In the genomic region with DNA sequence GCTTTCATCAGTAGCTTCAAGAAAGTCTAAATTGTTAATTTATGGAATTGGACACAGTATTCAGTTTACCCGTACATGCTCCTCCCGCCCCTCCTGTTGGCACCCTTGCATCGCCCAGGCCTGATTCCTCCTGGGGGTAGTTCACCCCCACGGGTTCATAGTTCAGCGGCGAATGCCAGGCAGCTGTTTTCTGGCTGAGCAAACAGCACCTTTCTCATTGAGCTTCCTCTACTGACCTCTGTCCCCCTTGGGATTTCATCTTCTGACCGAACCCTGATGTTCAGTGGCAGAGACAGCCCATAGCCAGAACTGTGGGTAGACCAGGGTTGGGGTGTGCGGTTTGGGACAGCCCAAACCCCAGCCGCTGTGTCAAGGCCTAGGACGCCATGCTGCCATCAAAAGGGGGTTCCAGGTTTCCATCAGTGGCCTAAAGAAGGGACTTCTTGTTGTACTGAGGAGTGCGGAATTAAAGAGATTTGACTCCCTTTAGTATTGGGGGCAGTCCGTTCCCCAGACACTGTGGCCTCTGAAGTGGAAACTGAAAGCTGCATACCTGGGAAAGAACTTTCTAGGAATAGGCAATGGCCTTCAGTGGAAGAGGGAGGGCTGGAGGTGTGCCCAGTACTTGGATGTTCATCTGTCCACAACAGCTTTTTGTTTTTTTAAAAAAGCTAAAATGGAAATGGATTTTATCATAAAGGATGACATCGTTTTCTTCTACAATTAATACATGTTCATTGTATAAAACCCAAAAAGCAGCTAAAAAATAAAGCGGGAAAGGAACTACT, we compare ENCODE assay signal across 1 cellular context.
TF ChIP-seq lines count a peak whose summit lies in the region.

No MANE protein-coding gene starts in this region.

TF ChIP-seq in HepG2, 621 proteins besides CTCF, POLR2A, EP300 and RAD21 (continued from another document and continues in another):
- TF ChIP-seq U2AF2 (IDR thresholded peaks at IDR 0.05; ENCODE audit: low read depth, low read length): no peak
- TF ChIP-seq ZNF441 (CRISPR knock-in tag; IDR thresholded peaks at IDR 0.05; ENCODE audit: borderline replicate concordance): no peak
- no peak for TF ChIP-seq ELF1 (CRISPR knock-in tag; IDR thresholded peaks at IDR 0.05)
- TF ChIP-seq HMGXB4 (CRISPR knock-in tag; IDR thresholded peaks at IDR 0.05; ENCODE audit: borderline replicate concordance in 1 of 2, low read depth in 1 of 2): no peak; a peak in 1 of 4 replicates
- no peak for TF ChIP-seq TRAFD1 (CRISPR knock-in tag; IDR thresholded peaks at IDR 0.05; ENCODE audit: borderline replicate concordance)
- 0 out of 2 replicates have a peak, but pooled peaks have one; percentile 10 for TF ChIP-seq MBD4 (IDR thresholded peaks at IDR 0.05; ENCODE audit: borderline replicate concordance, low read length)
- no peak for TF ChIP-seq ZNF558 (CRISPR knock-in tag; IDR thresholded peaks at IDR 0.05; ENCODE audit: borderline replicate concordance)
- TF ChIP-seq, protein P1, sequence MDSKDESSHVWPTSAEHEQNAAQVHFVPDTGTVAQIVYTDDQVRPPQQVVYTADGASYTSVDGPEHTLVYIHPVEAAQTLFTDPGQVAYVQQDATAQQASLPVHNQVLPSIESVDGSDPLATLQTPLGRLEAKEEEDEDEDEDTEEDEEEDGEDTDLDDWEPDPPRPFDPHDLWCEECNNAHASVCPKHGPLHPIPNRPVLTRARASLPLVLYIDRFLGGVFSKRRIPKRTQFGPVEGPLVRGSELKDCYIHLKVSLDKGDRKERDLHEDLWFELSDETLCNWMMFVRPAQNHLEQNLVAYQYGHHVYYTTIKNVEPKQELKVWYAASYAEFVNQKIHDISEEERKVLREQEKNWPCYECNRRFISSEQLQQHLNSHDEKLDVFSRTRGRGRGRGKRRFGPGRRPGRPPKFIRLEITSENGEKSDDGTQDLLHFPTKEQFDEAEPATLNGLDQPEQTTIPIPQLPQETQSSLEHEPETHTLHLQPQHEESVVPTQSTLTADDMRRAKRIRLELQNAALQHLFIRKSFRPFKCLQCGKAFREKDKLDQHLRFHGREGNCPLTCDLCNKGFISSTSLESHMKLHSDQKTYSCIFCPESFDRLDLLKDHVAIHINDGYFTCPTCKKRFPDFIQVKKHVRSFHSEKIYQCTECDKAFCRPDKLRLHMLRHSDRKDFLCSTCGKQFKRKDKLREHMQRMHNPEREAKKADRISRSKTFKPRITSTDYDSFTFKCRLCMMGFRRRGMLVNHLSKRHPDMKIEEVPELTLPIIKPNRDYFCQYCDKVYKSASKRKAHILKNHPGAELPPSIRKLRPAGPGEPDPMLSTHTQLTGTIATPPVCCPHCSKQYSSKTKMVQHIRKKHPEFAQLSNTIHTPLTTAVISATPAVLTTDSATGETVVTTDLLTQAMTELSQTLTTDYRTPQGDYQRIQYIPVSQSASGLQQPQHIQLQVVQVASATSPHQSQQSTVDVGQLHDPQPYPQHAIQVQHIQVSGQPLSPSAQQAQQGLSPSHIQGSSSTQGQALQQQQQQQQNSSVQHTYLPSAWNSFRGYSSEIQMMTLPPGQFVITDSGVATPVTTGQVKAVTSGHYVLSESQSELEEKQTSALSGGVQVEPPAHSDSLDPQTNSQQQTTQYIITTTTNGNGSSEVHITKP (CRISPR knock-in tag; IDR thresholded peaks at IDR 0.05; ENCODE audit: low read depth): no peak
- no peak for TF ChIP-seq ZNF143 (CRISPR knock-in tag; IDR thresholded peaks at IDR 0.05)
- TF ChIP-seq KLF12 (CRISPR knock-in tag; IDR thresholded peaks at IDR 0.05; ENCODE audit: borderline replicate concordance): no peak
- TF ChIP-seq ZNF839 (CRISPR knock-in tag; IDR thresholded peaks at IDR 0.05; ENCODE audit: borderline replicate concordance): no peak
- TF ChIP-seq MEIS1 (CRISPR knock-in tag; IDR thresholded peaks at IDR 0.05; ENCODE audit: borderline replicate concordance): no peak
- peak; percentile 23; the same call in 1 of the 2 replicates for TF ChIP-seq ETV5 (CRISPR knock-in tag; IDR thresholded peaks at IDR 0.05; ENCODE audit: borderline replicate concordance)
- no peak for TF ChIP-seq ZBTB2 (CRISPR knock-in tag; IDR thresholded peaks at IDR 0.05; ENCODE audit: low read depth)
- no peak for TF ChIP-seq ZNF879 (CRISPR knock-in tag; IDR thresholded peaks at IDR 0.05)
- TF ChIP-seq ZNF552 (CRISPR knock-in tag; IDR thresholded peaks at IDR 0.05; ENCODE audit: borderline replicate concordance): no peak
- peak; percentile 71 for TF ChIP-seq NR2C2 (CRISPR knock-in tag; IDR thresholded peaks at IDR 0.05; ENCODE audit: borderline replicate concordance)
- TF ChIP-seq MAX (IDR thresholded peaks at IDR 0.05): 0 out of 2 replicates have a peak, but pooled peaks have one; percentile 20
- no peak for TF ChIP-seq HCFC1 (IDR thresholded peaks at IDR 0.05; ENCODE audit: low read depth, low read length)
- no peak for TF ChIP-seq PRPF4 (IDR thresholded peaks at IDR 0.05; ENCODE audit: low read depth, low read length, poor library complexity, severe bottlenecking)
- no peak for TF ChIP-seq ZNF205 (CRISPR knock-in tag; IDR thresholded peaks at IDR 0.05)
- TF ChIP-seq XRCC5 (optimal IDR thresholded peaks at IDR 0.05; ENCODE audit: low read length): no peak
- no peak for TF ChIP-seq ZNF773 (CRISPR knock-in tag; IDR thresholded peaks at IDR 0.05; ENCODE audit: borderline replicate concordance)
- TF ChIP-seq ZNF383 (CRISPR knock-in tag; IDR thresholded peaks at IDR 0.05; ENCODE audit: borderline replicate concordance): no peak
- no peak for TF ChIP-seq TBL1XR1 (IDR thresholded peaks at IDR 0.05; ENCODE audit: borderline replicate concordance, low read length, partially characterized antibody)
- no peak for TF ChIP-seq NFATC3 (CRISPR knock-in tag; IDR thresholded peaks at IDR 0.05)
- TF ChIP-seq NR2F2 (IDR thresholded peaks at IDR 0.05; ENCODE audit: borderline replicate concordance, low read depth): 0 out of 2 replicates have a peak, but pooled peaks have one; percentile 42
- TF ChIP-seq, protein P2, sequence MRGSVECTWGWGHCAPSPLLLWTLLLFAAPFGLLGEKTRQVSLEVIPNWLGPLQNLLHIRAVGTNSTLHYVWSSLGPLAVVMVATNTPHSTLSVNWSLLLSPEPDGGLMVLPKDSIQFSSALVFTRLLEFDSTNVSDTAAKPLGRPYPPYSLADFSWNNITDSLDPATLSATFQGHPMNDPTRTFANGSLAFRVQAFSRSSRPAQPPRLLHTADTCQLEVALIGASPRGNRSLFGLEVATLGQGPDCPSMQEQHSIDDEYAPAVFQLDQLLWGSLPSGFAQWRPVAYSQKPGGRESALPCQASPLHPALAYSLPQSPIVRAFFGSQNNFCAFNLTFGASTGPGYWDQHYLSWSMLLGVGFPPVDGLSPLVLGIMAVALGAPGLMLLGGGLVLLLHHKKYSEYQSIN (CRISPR knock-in tag; IDR thresholded peaks at IDR 0.05; ENCODE audit: borderline replicate concordance): no peak
- no peak for TF ChIP-seq ZNF646 (CRISPR knock-in tag; IDR thresholded peaks at IDR 0.05)
- TF ChIP-seq ZNF816 (CRISPR knock-in tag; IDR thresholded peaks at IDR 0.05; ENCODE audit: borderline replicate concordance): no peak
- TF ChIP-seq, protein P3, sequence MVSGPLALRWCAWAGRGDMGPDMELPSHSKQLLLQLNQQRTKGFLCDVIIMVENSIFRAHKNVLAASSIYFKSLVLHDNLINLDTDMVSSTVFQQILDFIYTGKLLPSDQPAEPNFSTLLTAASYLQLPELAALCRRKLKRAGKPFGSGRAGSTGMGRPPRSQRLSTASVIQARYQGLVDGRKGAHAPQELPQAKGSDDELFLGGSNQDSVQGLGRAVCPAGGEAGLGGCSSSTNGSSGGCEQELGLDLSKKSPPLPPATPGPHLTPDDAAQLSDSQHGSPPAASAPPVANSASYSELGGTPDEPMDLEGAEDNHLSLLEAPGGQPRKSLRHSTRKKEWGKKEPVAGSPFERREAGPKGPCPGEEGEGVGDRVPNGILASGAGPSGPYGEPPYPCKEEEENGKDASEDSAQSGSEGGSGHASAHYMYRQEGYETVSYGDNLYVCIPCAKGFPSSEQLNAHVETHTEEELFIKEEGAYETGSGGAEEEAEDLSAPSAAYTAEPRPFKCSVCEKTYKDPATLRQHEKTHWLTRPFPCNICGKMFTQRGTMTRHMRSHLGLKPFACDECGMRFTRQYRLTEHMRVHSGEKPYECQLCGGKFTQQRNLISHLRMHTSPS (CRISPR knock-in tag; IDR thresholded peaks at IDR 0.05; ENCODE audit: low read depth): peak; percentile 74; the same call in 1 of the 2 replicates
- TF ChIP-seq ZFP41 (CRISPR knock-in tag; IDR thresholded peaks at IDR 0.05; ENCODE audit: borderline replicate concordance): no peak
- TF ChIP-seq BCL6 (CRISPR knock-in tag; IDR thresholded peaks at IDR 0.05): peak; percentile 67
- no peak for TF ChIP-seq ZNF17 (CRISPR knock-in tag; IDR thresholded peaks at IDR 0.05)
- TF ChIP-seq TCF7L2 (IDR thresholded peaks at IDR 0.05; ENCODE audit: low read depth, low read length): no peak
- TF ChIP-seq HOXA9 (CRISPR knock-in tag; IDR thresholded peaks at IDR 0.05; ENCODE audit: borderline replicate concordance): no peak
